In genomic region chr12:23556661-23557060, GRCh38 we compare ENCODE assay signal across 26 cellular contexts.
DNase-seq lines count a peak whose midpoint lies in the region; ATAC-seq and TF ChIP-seq lines count a peak whose summit lies in the region.
"Had no signal": no experiment of that assay in that cellular context is flagged by ENCODE, and none has a peak within 500 bp of the region (broad histone marks: within the 10 kb centered on the region; RNA-seq: fewer than 3 reads in every experiment).

No MANE protein-coding gene starts in this region.

- H3K9me3 ChIP-seq in neural cell (ENCODE audit: low read length): no peaks in the 10 kb centered on the region
- H3K9me3 ChIP-seq: BLaER1, Peyer's patch had no signal

- H3K27ac ChIP-seq in neural cell (ENCODE audit: low read length): no peak overlapping the region
- H3K27ac ChIP-seq: BLaER1, Peyer's patch, SK-N-MC had no signal

- H3K4me2 ChIP-seq in neural cell (ENCODE audit: low read length): no peak overlapping the region
- H3K4me2 ChIP-seq: BLaER1, GM23338 had no signal

- H3K79me2 ChIP-seq in neural cell (replicated peaks; ENCODE audit: insufficient read depth, low read length): no peaks in the 10 kb centered on the region

- no peak overlapping the region for H3K4me3 ChIP-seq in neural cell (ENCODE audit: low read length)
- H3K4me3 ChIP-seq: BLaER1, GM12878, GM23338, Peyer's patch, SK-N-MC had no signal

- TF ChIP-seq CTCF in neural cell (IDR thresholded peaks at IDR 0.05; ENCODE audit: poor library complexity, severe bottlenecking): no peak
- no peak for TF ChIP-seq CTCF in omental fat pad (IDR thresholded peaks at IDR 0.05)

- DNase-seq in DMS153 (lab: John Stamatoyannopoulos, UW) (peak; percentile 38), DMS153 treated with DMSO at 0.1 percent for 48 hours (lab: John Stamatoyannopoulos, UW; ENCODE audit: unreplicated experiment) (no peak), NCI-H146 (lab: John Stamatoyannopoulos, UW) (peak; percentile 45), SHP77 treated with DMSO at 0.1 percent for 48 hours (lab: John Stamatoyannopoulos, UW) (peak; percentile 57), omental fat pad (ENCODE audit: low spot score) (no peak), AG20443 (ENCODE audit: low spot score) (no peak)
- DNase-seq: 8988T; CD4-positive, CD25-positive, alpha-beta regulatory T cell; DMS79; EL; GDM1; H9; KBM-7; MV-4-11; NCI-H1105; NCI-H1436 treated with DMSO at 0.1 percent for 48 hours; NCI-H2029; NCI-H226; NCI-H524; Peyer's patch; SIG-M5 had no signal

- no peak overlapping the region for H3K9ac ChIP-seq in neural cell (ENCODE audit: low read length)
- H3K9ac ChIP-seq: BLaER1 had no signal

- no peak for ATAC-seq in omental fat pad (ENCODE audit: low FRiP score)
- ATAC-seq: GM23338 had no signal

- no peaks in the 10 kb centered on the region for H3K36me3 ChIP-seq in neural cell (ENCODE audit: insufficient read depth, low read length)
- H3K36me3 ChIP-seq: BLaER1, Peyer's patch had no signal

- no peak overlapping the region for H2AFZ ChIP-seq in neural cell (ENCODE audit: low read depth, low read length)
- H2AFZ ChIP-seq: GM23338 had no signal

- no peaks in the 10 kb centered on the region for H3K9me2 ChIP-seq in neural cell (ENCODE audit: insufficient read depth, low read length)

- TF ChIP-seq EP300 in neural cell (conservative IDR thresholded peaks at IDR 0.05; ENCODE audit: poor library complexity, severe bottlenecking): peak; percentile 59

- H3F3A ChIP-seq in neural cell (ENCODE audit: insufficient read depth, low read length, poor library complexity, severe bottlenecking): no peaks in the 10 kb centered on the region

- H4K20me1 ChIP-seq in neural cell (ENCODE audit: insufficient read depth): no peaks in the 10 kb centered on the region
- H4K20me1 ChIP-seq: BLaER1 had no signal

- no peak for TF ChIP-seq RAD21 in neural cell (conservative IDR thresholded peaks at IDR 0.05)

- H3K27me3 ChIP-seq in neural cell (ENCODE audit: insufficient read depth, low read depth, low read length): no peaks in the 10 kb centered on the region
- H3K27me3 ChIP-seq: BLaER1, Peyer's patch had no signal

TF ChIP-seq in neural cell, 6 proteins besides CTCF, POLR2A, EP300 and RAD21:
- TF ChIP-seq, protein P1, sequence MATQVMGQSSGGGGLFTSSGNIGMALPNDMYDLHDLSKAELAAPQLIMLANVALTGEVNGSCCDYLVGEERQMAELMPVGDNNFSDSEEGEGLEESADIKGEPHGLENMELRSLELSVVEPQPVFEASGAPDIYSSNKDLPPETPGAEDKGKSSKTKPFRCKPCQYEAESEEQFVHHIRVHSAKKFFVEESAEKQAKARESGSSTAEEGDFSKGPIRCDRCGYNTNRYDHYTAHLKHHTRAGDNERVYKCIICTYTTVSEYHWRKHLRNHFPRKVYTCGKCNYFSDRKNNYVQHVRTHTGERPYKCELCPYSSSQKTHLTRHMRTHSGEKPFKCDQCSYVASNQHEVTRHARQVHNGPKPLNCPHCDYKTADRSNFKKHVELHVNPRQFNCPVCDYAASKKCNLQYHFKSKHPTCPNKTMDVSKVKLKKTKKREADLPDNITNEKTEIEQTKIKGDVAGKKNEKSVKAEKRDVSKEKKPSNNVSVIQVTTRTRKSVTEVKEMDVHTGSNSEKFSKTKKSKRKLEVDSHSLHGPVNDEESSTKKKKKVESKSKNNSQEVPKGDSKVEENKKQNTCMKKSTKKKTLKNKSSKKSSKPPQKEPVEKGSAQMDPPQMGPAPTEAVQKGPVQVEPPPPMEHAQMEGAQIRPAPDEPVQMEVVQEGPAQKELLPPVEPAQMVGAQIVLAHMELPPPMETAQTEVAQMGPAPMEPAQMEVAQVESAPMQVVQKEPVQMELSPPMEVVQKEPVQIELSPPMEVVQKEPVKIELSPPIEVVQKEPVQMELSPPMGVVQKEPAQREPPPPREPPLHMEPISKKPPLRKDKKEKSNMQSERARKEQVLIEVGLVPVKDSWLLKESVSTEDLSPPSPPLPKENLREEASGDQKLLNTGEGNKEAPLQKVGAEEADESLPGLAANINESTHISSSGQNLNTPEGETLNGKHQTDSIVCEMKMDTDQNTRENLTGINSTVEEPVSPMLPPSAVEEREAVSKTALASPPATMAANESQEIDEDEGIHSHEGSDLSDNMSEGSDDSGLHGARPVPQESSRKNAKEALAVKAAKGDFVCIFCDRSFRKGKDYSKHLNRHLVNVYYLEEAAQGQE (IDR thresholded peaks at IDR 0.05; ENCODE audit: borderline replicate concordance): no peak
- TF ChIP-seq POLR2AphosphoS5 (IDR thresholded peaks at IDR 0.05): peak; percentile 20

Comparison
In these comparisons a context has a peak if more than half of its experiments do, and no peak if none do; other contexts are left out.
1. DNase-seq: peak in DMS153 (single experiment), NCI-H146 (single experiment) and SHP77 treated with DMSO at 0.1 percent for 48 hours (single experiment); none in DMS153 treated with DMSO at 0.1 percent for 48 hours (single experiment), omental fat pad (single experiment) and AG20443 (single experiment).